16 cellular contexts compared by ENCODE assay signal in the genomic region with DNA sequence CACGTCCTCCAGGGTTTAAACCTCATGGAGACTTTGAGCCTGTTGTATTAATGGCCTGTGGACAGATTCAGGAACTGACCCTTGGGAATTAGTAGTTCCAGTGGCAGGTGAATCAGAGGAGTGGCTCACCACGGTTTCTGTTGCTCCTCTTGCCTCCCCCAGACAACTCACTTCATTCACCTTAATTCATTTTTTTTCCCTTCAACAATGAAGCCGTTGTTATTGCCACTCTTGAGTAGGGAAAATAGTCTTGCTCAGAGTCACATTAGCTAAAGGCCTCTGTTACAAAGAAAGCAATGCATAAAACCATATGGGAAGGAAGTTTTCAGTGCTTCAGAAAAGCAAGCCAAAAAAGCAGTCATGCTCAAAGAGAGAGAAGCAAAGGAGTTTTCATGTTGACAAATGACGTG. TPM values are rescaled to one million over a fixed set of nuclear protein-coding genes. Genes with fewer than 3 reads are reported as not detected.
DNase-seq lines count a peak whose midpoint lies in the region; ATAC-seq, FAIRE-seq and TF ChIP-seq lines count a peak whose summit lies in the region.
"Had no signal": no experiment of that assay in that cellular context is flagged by ENCODE, and none has a peak within 500 bp of the region (broad histone marks: within the 10 kb centered on the region; RNA-seq: fewer than 3 reads in every experiment).

No MANE protein-coding gene starts in this region.

- 39 to 53% (median 42%) methylated on average over 4 of the region's 4 CpGs for WGBS in psoas muscle, 3 donors

- H2AFZ ChIP-seq in fibroblast of lung (ENCODE audit: low read length), result no peak overlapping the region

- ATAC-seq in psoas muscle (no peak), GM21528 (IDR thresholded peaks at IDR 0.05; ENCODE audit: low FRiP score, unreplicated experiment) (no peak)
- ATAC-seq: stimulated activated naive CD8-positive, alpha-beta T cell treated with anti-CD3 and anti-CD28 coated beads, Interleukin-15, amount 100 ng/mL, for 72 hours had no signal

- H3K36me3 ChIP-seq in fibroblast of lung (ENCODE audit: control insufficient read depth, insufficient read depth, low read length) (no peaks in the 10 kb centered on the region), psoas muscle (ENCODE audit: insufficient read depth in 1 of 2, low read depth in 1 of 2) (peaks cover 0 to 3% of the 10 kb centered on the region in 2 donors)

- TF ChIP-seq CTCF in fibroblast of lung (conservative IDR thresholded peaks at IDR 0.05 in 1 of 2, IDR thresholded peaks at IDR 0.05 in 1 of 2; ENCODE audit: low read depth in 1 of 2, low read length in 2 of 2), result no peak
- TF ChIP-seq CTCF in psoas muscle (IDR thresholded peaks at IDR 0.05), result no peak

- peaks cover 53% of the 10 kb centered on the region for H3K79me2 ChIP-seq in fibroblast of lung (ENCODE audit: control insufficient read depth, insufficient read depth, low read length)

- H3K9ac ChIP-seq in fibroblast of lung (ENCODE audit: insufficient read depth, low read length), result no peak overlapping the region

- H3K4me2 ChIP-seq in fibroblast of lung (ENCODE audit: extremely low read depth, insufficient read depth, low read length), result no peak overlapping the region

- H3K27ac ChIP-seq in fibroblast of lung (ENCODE audit: insufficient read depth, low read length) (no peak overlapping the region), psoas muscle (peak overlapping the region; percentile 92)
- H3K27ac ChIP-seq: coronary artery had no signal

- peaks cover 43% of the 10 kb centered on the region for H3K4me1 ChIP-seq in fibroblast of lung (ENCODE audit: control insufficient read depth, extremely low read depth, insufficient read depth, low read length)
- peaks cover 92% of the 10 kb centered on the region for H3K4me1 ChIP-seq in psoas muscle

- FAIRE-seq in RCC 7860 (lab: Jason Lieb, UNC), result no peak

- H3K9me3 ChIP-seq in fibroblast of lung (ENCODE audit: control insufficient read depth, insufficient read depth, low read depth, low read length) (no peaks in the 10 kb centered on the region), psoas muscle (no peaks in the 10 kb centered on the region)

- H3K27me3 ChIP-seq in fibroblast of lung (ENCODE audit: control insufficient read depth, insufficient read depth, low read length) (no peaks in the 10 kb centered on the region), psoas muscle (ENCODE audit: insufficient read depth in 3 of 3, low read length in 2 of 3) (no peaks in the 10 kb centered on the region)

- DNase-seq in Daoy (ENCODE audit: low read depth) (peak; percentile 48), RCC 7860 (ENCODE audit: low spot score) (peak; percentile 23), fibroblast of lung (ENCODE audit: low read depth in 2 of 2) (peak; percentile 40 to 69), psoas muscle (no peak), H4 (ENCODE audit: low spot score) (no peak)
- no peak for DNase-seq in activated CD8-positive, alpha-beta memory T cell treated with anti-CD3 and anti-CD28 coated beads, Interleukin-2, amount 50 U/mL, for 4 hours
- DNase-seq in activated T-cell treated with anti-CD3 and anti-CD28 coated beads, Interleukin-2, amount 50 U/mL, for 48 hours, result no peak
- DNase-seq: activated effector memory CD4-positive, alpha-beta T cell treated with anti-CD3 and anti-CD28 coated beads, Interleukin-2, amount 50 U/mL, for 16 hours; amygdala; Karpas-422; NCI-H446 treated with DMSO at 0.1 percent for 48 hours; posterior cingulate gyrus; stimulated activated naive CD8-positive, alpha-beta T cell treated with anti-CD3 and anti-CD28 coated beads, Interleukin-15, amount 100 ng/mL, for 72 hours had no signal

- intact Hi-C loops in psoas muscle (cut with DNase I), result no loop called here

- H4K20me1 ChIP-seq in fibroblast of lung (ENCODE audit: control insufficient read depth, extremely low read depth, insufficient read depth, low read length), result no peaks in the 10 kb centered on the region

- H3K4me3 ChIP-seq in fibroblast of lung (replicated peaks in 1 of 4; ENCODE audit: control extremely low read depth in 1 of 4, insufficient read depth in 1 of 4, low read depth in 3 of 4, low read length in 4 of 4) (no peak overlapping the region), psoas muscle (no peak overlapping the region)
- H3K4me3 ChIP-seq: coronary artery had no signal

RNA-seq across cellular contexts. Expression of a gene that starts 22.6 kb away (rescaled TPM):
- total RNA-seq in Daoy (2014; rRNA removed; shearing (Covaris generic)), result 14.9 and 16.2 TPM in 2 replicates
- total RNA-seq in fibroblast of lung (62.1 and 63.7 TPM in 2 replicates), psoas muscle (100 to 1,000 TPM; 225 to 355 (median 292) TPM)
- polyA plus RNA-seq in fibroblast of lung (28.2 and 38.0 TPM in 2 replicates), psoas muscle (100 to 1,000 TPM in 1 of 3 donors, 10 to 100 TPM in 2; 46.5 to 162 (median 91.8) TPM)
- 22.5 and 37.8 TPM in 2 replicates for polyA plus RNA-seq in fibroblast of lung (2012)
- polyA minus RNA-seq in fibroblast of lung (ENCODE audit: low replicate concordance), result 50.3 and 60.6 TPM in 2 replicates
- 1.5 and 2.6 TPM in 2 replicates for total RNA-seq in H4 (2014; rRNA removed; shearing (Covaris generic))
- total RNA-seq: OCI-LY7 had no signal

Comparison
In these comparisons a context has a peak if more than half of its experiments do, and no peak if none do; other contexts are left out.
1. DNase-seq: peak in Daoy (single experiment), RCC 7860 (single experiment) and fibroblast of lung (2 of 2); none in psoas muscle (0 of 2), H4 (single experiment), activated CD8-positive, alpha-beta memory T cell treated with anti-CD3 and anti-CD28 coated beads, Interleukin-2, amount 50 U/mL, for 4 hours (single experiment) and activated T-cell treated with anti-CD3 and anti-CD28 coated beads, Interleukin-2, amount 50 U/mL, for 48 hours (0 of 2).